9 cellular contexts compared by ENCODE assay signal in genomic region chr3:184300377-184300717, GRCh38. TPM values are rescaled to one million over a fixed set of nuclear protein-coding genes. Genes with fewer than 3 reads are reported as not detected.
A peak's percentile ranks its signal among the peaks of the same experiment; 100 is the strongest.
DNase-seq lines count a peak whose midpoint lies in the region; ATAC-seq, FAIRE-seq and TF ChIP-seq lines count a peak whose summit lies in the region.
"Had no signal": no experiment of that assay in that cellular context is flagged by ENCODE, and none has a peak within 500 bp of the region (broad histone marks: within the 10 kb centered on the region; RNA-seq: fewer than 3 reads in every experiment).

No MANE protein-coding gene starts in this region.

- DNase-seq in A549 (ENCODE audit: low read depth in 1 of 2, low spot score in 1 of 2) (no peak), HCEC 1CT (peak; percentile 76), kidney glomerular epithelial cell (lab: John Stamatoyannopoulos, UW) (peak; percentile 35), WERI-Rb-1 (no peak), HTR-8/SVneo (ENCODE audit: insufficient read length, low spot score) (no peak)
- DNase-seq in activated T-helper 2 cell treated with anti-CD3 and anti-CD28 coated beads, Interferon-gamma antibody, Interleukin-2, Interleukin-4, amounts not matched to agents 10 μg/mL and 5 μg/mL and 100 μg/mL, durations not matched to agents 14 hours and 24 hours and 36 hours (ENCODE audit: low spot score), result no peak
- no peak for DNase-seq in stimulated activated CD4-positive, alpha-beta T cell treated with anti-CD3 and anti-CD28 coated beads, Interleukin-1b, Interleukin-23, amount 100 ng/mL, for 48 hours

- CTCF ChIA-PET in A549 (lab: Yijun Ruan, JAX), result interaction anchor here (1.2 to 1.6 kb wide), 2 partner anchors 11 to 59 kb away, joined by 3 to 5 read pairs; no protein-coding TSS in a partner anchor

- ATAC-seq in A549 (no peak), HG03565 (IDR thresholded peaks at IDR 0.05; ENCODE audit: unreplicated experiment) (no peak)

- peaks cover 2% of the 10 kb centered on the region for H3K27me3 Mint-ChIP-seq in activated T-helper 2 cell treated with anti-CD3 and anti-CD28 coated beads, Interferon-gamma antibody, Interleukin-2, Interleukin-4, amounts not matched to agents 10 μg/mL and 5 μg/mL and 100 μg/mL, durations not matched to agents 14 hours and 24 hours and 36 hours (ENCODE audit: low read depth)

- peaks cover 54% of the 10 kb centered on the region for H3K36me3 ChIP-seq in WERI-Rb-1

- no peaks in the 10 kb centered on the region for H3K9me3 Mint-ChIP-seq in activated T-helper 2 cell treated with anti-CD3 and anti-CD28 coated beads, Interferon-gamma antibody, Interleukin-2, Interleukin-4, amounts not matched to agents 10 μg/mL and 5 μg/mL and 100 μg/mL, durations not matched to agents 14 hours and 24 hours and 36 hours

- intact Hi-C loops in activated T-helper 2 cell treated with anti-CD3 and anti-CD28 coated beads, Interferon-gamma antibody, Interleukin-2, Interleukin-4, amounts not matched to agents 10 μg/mL and 5 μg/mL and 100 μg/mL, durations not matched to agents 14 hours and 24 hours and 36 hours (cut with micrococcal nuclease), result no loop called here

- H3K27me3 ChIP-seq in WERI-Rb-1 (ENCODE audit: insufficient read depth, low read depth, severe bottlenecking), result no peaks in the 10 kb centered on the region

- peak overlapping the region; percentile 96 for H3K4me2 ChIP-seq in A549

- no peak for TF ChIP-seq CTCF in A549 (IDR thresholded peaks at IDR 0.05)
- no peak for TF ChIP-seq CTCF in WERI-Rb-1 (IDR thresholded peaks at IDR 0.05; ENCODE audit: low read depth, low read length)

- peaks cover 17% of the 10 kb centered on the region for H3K4me1 Mint-ChIP-seq in activated T-helper 2 cell treated with anti-CD3 and anti-CD28 coated beads, Interferon-gamma antibody, Interleukin-2, Interleukin-4, amounts not matched to agents 10 μg/mL and 5 μg/mL and 100 μg/mL, durations not matched to agents 14 hours and 24 hours and 36 hours (ENCODE audit: low read depth)

- no peak for FAIRE-seq in A549 (lab: Jason Lieb, UNC)
- no peak for FAIRE-seq in HTR-8/SVneo (lab: Jason Lieb, UNC)

- H3K27ac ChIP-seq in A549 (peak overlapping the region; percentile 89 to 94; a peak in 4 of 6 replicates), WERI-Rb-1 (no peak overlapping the region)

- TF ChIP-seq EP300 in A549 (IDR thresholded peaks at IDR 0.05), result no peak

- TF ChIP-seq POLR2A in A549 (IDR thresholded peaks at IDR 0.05; ENCODE audit: low read length), result no peak

- H3K9me3 ChIP-seq in A549, result no peaks in the 10 kb centered on the region
- H3K9me3 ChIP-seq in WERI-Rb-1 (ENCODE audit: severe bottlenecking), result no peaks in the 10 kb centered on the region

- no peak for TF ChIP-seq RAD21 in A549 (conservative IDR thresholded peaks at IDR 0.05 in 1 of 2, IDR thresholded peaks at IDR 0.05 in 1 of 2)

- POLR2A ChIA-PET in A549 (lab: Yijun Ruan, JAX), result no interaction called here

- peaks cover 9% of the 10 kb centered on the region; the same call in 2 of the 3 replicates for H3K4me1 ChIP-seq in A549

- H3K4me3 Mint-ChIP-seq in activated T-helper 2 cell treated with anti-CD3 and anti-CD28 coated beads, Interferon-gamma antibody, Interleukin-2, Interleukin-4, amounts not matched to agents 10 μg/mL and 5 μg/mL and 100 μg/mL, durations not matched to agents 14 hours and 24 hours and 36 hours (ENCODE audit: low read depth), result peak overlapping the region; percentile 92

- H3K4me3 ChIP-seq in A549, result peak overlapping the region; percentile 83
- H3K4me3 ChIP-seq in WERI-Rb-1 (ENCODE audit: low read depth, low read length), result no peak overlapping the region

- peaks cover 52% of the 10 kb centered on the region for H3K36me3 Mint-ChIP-seq in activated T-helper 2 cell treated with anti-CD3 and anti-CD28 coated beads, Interferon-gamma antibody, Interleukin-2, Interleukin-4, amounts not matched to agents 10 μg/mL and 5 μg/mL and 100 μg/mL, durations not matched to agents 14 hours and 24 hours and 36 hours (ENCODE audit: low read depth)

- 33% methylated on average over 3 of the region's 3 CpGs for WGBS in A549 (ENCODE audit: missing lambda C conversion rate)

- no peak overlapping the region for H3K27ac Mint-ChIP-seq in activated T-helper 2 cell treated with anti-CD3 and anti-CD28 coated beads, Interferon-gamma antibody, Interleukin-2, Interleukin-4, amounts not matched to agents 10 μg/mL and 5 μg/mL and 100 μg/mL, durations not matched to agents 14 hours and 24 hours and 36 hours

TF ChIP-seq in A549, 52 proteins besides CTCF, POLR2A, EP300 and RAD21:
- no peak for TF ChIP-seq KDM5A (IDR thresholded peaks at IDR 0.05)

RNA-seq across cellular contexts. Expression of gene PSMD2, which starts 1.3 kb away (rescaled TPM):
- polyA plus RNA-seq in A549 (2011; rRNA removed) (267 and 304 TPM in 2 replicates), A549 (2017; fragmentation: RNase III; extraction: RNeasy Plus Mini Kit Qiagen cat#74134 plus additional on column Dnase treatment) (503 to 541 TPM (median 522 TPM) in 3 replicates)
- 255 and 344 TPM in 2 replicates for polyA plus RNA-seq in A549 (2012; cell fraction: cytosol; rRNA removed)
- 344 and 368 TPM in 2 replicates for polyA plus RNA-seq in A549 (2012; cell fraction: nucleus; rRNA removed)
- polyA minus RNA-seq in A549 (2011; rRNA and poly(A)+ RNA removed), result 594 and 615 TPM in 2 replicates
- total RNA-seq in activated T-helper 2 cell treated with anti-CD3 and anti-CD28 coated beads, Interferon-gamma antibody, Interleukin-2, Interleukin-4, amounts not matched to agents 10 μg/mL and 5 μg/mL and 100 μg/mL, durations not matched to agents 14 hours and 24 hours and 36 hours, result 268 and 275 TPM in 2 replicates

RNA-seq across cellular contexts. Expression of gene EIF4G1, which starts 14.1 kb away (rescaled TPM):
- polyA plus RNA-seq in A549 (2011; rRNA removed) (152 and 185 TPM in 2 replicates), A549 (2017; fragmentation: RNase III; extraction: RNeasy Plus Mini Kit Qiagen cat#74134 plus additional on column Dnase treatment) (248 to 261 TPM (median 254 TPM) in 3 replicates)
- 187 and 200 TPM in 2 replicates for polyA plus RNA-seq in A549 (2012; cell fraction: cytosol; rRNA removed)
- 476 and 597 TPM in 2 replicates for polyA plus RNA-seq in A549 (2012; cell fraction: nucleus; rRNA removed)
- polyA minus RNA-seq in A549 (2011; rRNA and poly(A)+ RNA removed), result 216 and 231 TPM in 2 replicates
- 624 and 628 TPM in 2 replicates for total RNA-seq in activated T-helper 2 cell treated with anti-CD3 and anti-CD28 coated beads, Interferon-gamma antibody, Interleukin-2, Interleukin-4, amounts not matched to agents 10 μg/mL and 5 μg/mL and 100 μg/mL, durations not matched to agents 14 hours and 24 hours and 36 hours

RNA-seq across cellular contexts. Expression of gene ECE2, which starts 24.5 kb away (rescaled TPM):
- not detected in 2 replicates for polyA plus RNA-seq in A549 (2011; rRNA removed)
- not detected in 2 replicates for polyA plus RNA-seq in A549 (2012; cell fraction: cytosol; rRNA removed)
- not detected in 2 replicates for polyA plus RNA-seq in A549 (2012; cell fraction: nucleus; rRNA removed)
- not detected in 3 replicates for polyA plus RNA-seq in A549 (2017; fragmentation: RNase III; extraction: RNeasy Plus Mini Kit Qiagen cat#74134 plus additional on column Dnase treatment)
- not detected in 2 replicates for polyA minus RNA-seq in A549 (2011; rRNA and poly(A)+ RNA removed)
- not detected in 2 replicates for total RNA-seq in activated T-helper 2 cell treated with anti-CD3 and anti-CD28 coated beads, Interferon-gamma antibody, Interleukin-2, Interleukin-4, amounts not matched to agents 10 μg/mL and 5 μg/mL and 100 μg/mL, durations not matched to agents 14 hours and 24 hours and 36 hours
- polyA plus RNA-seq: lung had no signal

RNA-seq across cellular contexts. Expression of gene FAM131A, which starts 37.1 kb away (rescaled TPM):
- polyA plus RNA-seq in A549 (2011; rRNA removed) (5.2 and 5.7 TPM in 2 replicates), A549 (2017; fragmentation: RNase III; extraction: RNeasy Plus Mini Kit Qiagen cat#74134 plus additional on column Dnase treatment) (5.4 to 6.1 TPM (median 6.0 TPM) in 3 replicates)
- 10.1 and 10.2 TPM in 2 replicates for polyA plus RNA-seq in A549 (2012; cell fraction: cytosol; rRNA removed)
- 11.2 and 16.5 TPM in 2 replicates for polyA plus RNA-seq in A549 (2012; cell fraction: nucleus; rRNA removed)
- 6.0 and 7.8 TPM in 2 replicates for polyA minus RNA-seq in A549 (2011; rRNA and poly(A)+ RNA removed)
- 12.6 and 13.9 TPM in 2 replicates for total RNA-seq in activated T-helper 2 cell treated with anti-CD3 and anti-CD28 coated beads, Interferon-gamma antibody, Interleukin-2, Interleukin-4, amounts not matched to agents 10 μg/mL and 5 μg/mL and 100 μg/mL, durations not matched to agents 14 hours and 24 hours and 36 hours

RNA-seq across cellular contexts. Expression of gene CAMK2N2, which starts 39.0 kb away (rescaled TPM):
- polyA plus RNA-seq in A549 (2011; rRNA removed) (0.05 and 0.20 TPM in 2 replicates), A549 (2017; fragmentation: RNase III; extraction: RNeasy Plus Mini Kit Qiagen cat#74134 plus additional on column Dnase treatment) (0.71 to 0.88 TPM (median 0.84 TPM) in 3 replicates)
- 0.34 and 0.47 TPM in 2 replicates for polyA plus RNA-seq in A549 (2012; cell fraction: cytosol; rRNA removed)
- polyA plus RNA-seq in A549 (2012; cell fraction: nucleus; rRNA removed), result 0.31 and 0.32 TPM in 2 replicates
- 0.78 TPM in 1 of 2 replicates, not detected in the other for polyA minus RNA-seq in A549 (2011; rRNA and poly(A)+ RNA removed)
- 0.18 TPM in 1 of 2 replicates, not detected in the other for total RNA-seq in activated T-helper 2 cell treated with anti-CD3 and anti-CD28 coated beads, Interferon-gamma antibody, Interleukin-2, Interleukin-4, amounts not matched to agents 10 μg/mL and 5 μg/mL and 100 μg/mL, durations not matched to agents 14 hours and 24 hours and 36 hours

Comparison
In these comparisons a context has a peak if more than half of its experiments do, and no peak if none do; other contexts are left out.
1. DNase-seq: peak in HCEC 1CT (single experiment) and kidney glomerular epithelial cell (single experiment); none in A549 (0 of 2), activated T-helper 2 cell treated with anti-CD3 and anti-CD28 coated beads, Interferon-gamma antibody, Interleukin-2, Interleukin-4, amounts not matched to agents 10 μg/mL and 5 μg/mL and 100 μg/mL, durations not matched to agents 14 hours and 24 hours and 36 hours (single experiment), WERI-Rb-1 (single experiment), stimulated activated CD4-positive, alpha-beta T cell treated with anti-CD3 and anti-CD28 coated beads, Interleukin-1b, Interleukin-23, amount 100 ng/mL, for 48 hours (single experiment) and HTR-8/SVneo (single experiment).